ENCODE assay signal across 2 cellular contexts in the genomic region with DNA sequence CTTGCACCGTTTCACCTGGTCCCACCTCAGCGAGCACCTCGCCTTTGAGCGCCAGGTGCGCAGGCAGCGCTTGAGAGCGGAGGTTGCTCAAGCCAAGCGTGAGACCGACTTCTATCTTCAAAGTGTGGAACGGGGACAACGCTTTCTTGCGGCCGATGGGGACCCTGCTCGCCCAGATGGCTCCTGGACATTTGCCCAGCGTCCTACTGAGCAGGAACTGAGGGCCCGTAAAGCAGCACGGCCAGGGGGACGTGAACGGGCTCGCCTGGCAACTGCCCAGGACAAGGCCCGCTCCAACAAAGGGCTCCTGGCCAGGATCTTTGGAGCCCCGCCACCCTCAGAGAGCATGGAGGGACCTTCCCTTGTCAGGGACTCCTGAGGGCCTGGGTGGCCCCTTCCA.
TF ChIP-seq lines count a peak whose summit lies in the region.

No MANE protein-coding gene starts in this region.

TF ChIP-seq in GM23338, 12 proteins besides CTCF, POLR2A, EP300 and RAD21 (continued from another document):
- TF ChIP-seq, protein P1, sequence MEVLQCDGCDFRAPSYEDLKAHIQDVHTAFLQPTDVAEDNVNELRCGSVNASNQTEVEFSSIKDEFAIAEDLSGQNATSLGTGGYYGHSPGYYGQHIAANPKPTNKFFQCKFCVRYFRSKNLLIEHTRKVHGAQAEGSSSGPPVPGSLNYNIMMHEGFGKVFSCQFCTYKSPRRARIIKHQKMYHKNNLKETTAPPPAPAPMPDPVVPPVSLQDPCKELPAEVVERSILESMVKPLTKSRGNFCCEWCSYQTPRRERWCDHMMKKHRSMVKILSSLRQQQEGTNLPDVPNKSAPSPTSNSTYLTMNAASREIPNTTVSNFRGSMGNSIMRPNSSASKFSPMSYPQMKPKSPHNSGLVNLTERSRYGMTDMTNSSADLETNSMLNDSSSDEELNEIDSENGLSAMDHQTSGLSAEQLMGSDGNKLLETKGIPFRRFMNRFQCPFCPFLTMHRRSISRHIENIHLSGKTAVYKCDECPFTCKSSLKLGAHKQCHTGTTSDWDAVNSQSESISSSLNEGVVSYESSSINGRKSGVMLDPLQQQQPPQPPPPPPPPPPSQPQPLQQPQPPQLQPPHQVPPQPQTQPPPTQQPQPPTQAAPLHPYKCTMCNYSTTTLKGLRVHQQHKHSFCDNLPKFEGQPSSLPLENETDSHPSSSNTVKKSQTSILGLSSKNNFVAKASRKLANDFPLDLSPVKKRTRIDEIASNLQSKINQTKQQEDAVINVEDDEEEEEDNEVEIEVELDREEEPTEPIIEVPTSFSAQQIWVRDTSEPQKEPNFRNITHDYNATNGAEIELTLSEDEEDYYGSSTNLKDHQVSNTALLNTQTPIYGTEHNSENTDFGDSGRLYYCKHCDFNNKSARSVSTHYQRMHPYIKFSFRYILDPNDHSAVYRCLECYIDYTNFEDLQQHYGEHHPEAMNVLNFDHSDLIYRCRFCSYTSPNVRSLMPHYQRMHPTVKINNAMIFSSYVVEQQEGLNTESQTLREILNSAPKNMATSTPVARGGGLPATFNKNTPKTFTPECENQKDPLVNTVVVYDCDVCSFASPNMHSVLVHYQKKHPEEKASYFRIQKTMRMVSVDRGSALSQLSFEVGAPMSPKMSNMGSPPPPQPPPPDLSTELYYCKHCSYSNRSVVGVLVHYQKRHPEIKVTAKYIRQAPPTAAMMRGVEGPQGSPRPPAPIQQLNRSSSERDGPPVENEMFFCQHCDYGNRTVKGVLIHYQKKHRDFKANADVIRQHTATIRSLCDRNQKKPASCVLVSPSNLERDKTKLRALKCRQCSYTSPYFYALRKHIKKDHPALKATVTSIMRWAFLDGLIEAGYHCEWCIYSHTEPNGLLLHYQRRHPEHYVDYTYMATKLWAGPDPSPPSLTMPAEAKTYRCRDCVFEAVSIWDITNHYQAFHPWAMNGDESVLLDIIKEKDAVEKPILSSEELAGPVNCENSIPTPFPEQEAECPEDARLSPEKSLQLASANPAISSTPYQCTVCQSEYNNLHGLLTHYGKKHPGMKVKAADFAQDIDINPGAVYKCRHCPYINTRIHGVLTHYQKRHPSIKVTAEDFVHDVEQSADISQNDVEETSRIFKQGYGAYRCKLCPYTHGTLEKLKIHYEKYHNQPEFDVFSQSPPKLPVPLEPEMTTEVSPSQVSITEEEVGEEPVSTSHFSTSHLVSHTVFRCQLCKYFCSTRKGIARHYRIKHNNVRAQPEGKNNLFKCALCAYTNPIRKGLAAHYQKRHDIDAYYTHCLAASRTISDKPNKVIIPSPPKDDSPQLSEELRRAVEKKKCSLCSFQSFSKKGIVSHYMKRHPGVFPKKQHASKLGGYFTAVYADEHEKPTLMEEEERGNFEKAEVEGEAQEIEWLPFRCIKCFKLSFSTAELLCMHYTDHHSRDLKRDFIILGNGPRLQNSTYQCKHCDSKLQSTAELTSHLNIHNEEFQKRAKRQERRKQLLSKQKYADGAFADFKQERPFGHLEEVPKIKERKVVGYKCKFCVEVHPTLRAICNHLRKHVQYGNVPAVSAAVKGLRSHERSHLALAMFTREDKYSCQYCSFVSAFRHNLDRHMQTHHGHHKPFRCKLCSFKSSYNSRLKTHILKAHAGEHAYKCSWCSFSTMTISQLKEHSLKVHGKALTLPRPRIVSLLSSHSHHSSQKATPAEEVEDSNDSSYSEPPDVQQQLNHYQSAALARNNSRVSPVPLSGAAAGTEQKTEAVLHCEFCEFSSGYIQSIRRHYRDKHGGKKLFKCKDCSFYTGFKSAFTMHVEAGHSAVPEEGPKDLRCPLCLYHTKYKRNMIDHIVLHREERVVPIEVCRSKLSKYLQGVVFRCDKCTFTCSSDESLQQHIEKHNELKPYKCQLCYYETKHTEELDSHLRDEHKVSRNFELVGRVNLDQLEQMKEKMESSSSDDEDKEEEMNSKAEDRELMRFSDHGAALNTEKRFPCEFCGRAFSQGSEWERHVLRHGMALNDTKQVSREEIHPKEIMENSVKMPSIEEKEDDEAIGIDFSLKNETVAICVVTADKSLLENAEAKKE (CRISPR knock-in tag; IDR thresholded peaks at IDR 0.05): no peak
- TF ChIP-seq NANOG (IDR thresholded peaks at IDR 0.05; ENCODE audit: borderline replicate concordance) (no peak), EZH2 (IDR thresholded peaks at IDR 0.05; ENCODE audit: low read depth, unreplicated experiment) (no peak), ZNF331 (CRISPR knock-in tag; IDR thresholded peaks at IDR 0.05; ENCODE audit: low read depth) (no peak), STAT1 (IDR thresholded peaks at IDR 0.05; ENCODE audit: unreplicated experiment) (no peak), ETS1 (IDR thresholded peaks at IDR 0.05) (no peak), REST (IDR thresholded peaks at IDR 0.05; ENCODE audit: unreplicated experiment) (no peak), ZNF114 (CRISPR knock-in tag; IDR thresholded peaks at IDR 0.05) (no peak), JUNB (IDR thresholded peaks at IDR 0.05; ENCODE audit: unreplicated experiment) (no peak), POLR2AphosphoS5 (IDR thresholded peaks at IDR 0.05; ENCODE audit: low read depth) (no peak)

TF ChIP-seq in K562, 482 proteins besides CTCF, POLR2A, EP300 and RAD21 (continued from another document):
- TF ChIP-seq, protein P2, sequence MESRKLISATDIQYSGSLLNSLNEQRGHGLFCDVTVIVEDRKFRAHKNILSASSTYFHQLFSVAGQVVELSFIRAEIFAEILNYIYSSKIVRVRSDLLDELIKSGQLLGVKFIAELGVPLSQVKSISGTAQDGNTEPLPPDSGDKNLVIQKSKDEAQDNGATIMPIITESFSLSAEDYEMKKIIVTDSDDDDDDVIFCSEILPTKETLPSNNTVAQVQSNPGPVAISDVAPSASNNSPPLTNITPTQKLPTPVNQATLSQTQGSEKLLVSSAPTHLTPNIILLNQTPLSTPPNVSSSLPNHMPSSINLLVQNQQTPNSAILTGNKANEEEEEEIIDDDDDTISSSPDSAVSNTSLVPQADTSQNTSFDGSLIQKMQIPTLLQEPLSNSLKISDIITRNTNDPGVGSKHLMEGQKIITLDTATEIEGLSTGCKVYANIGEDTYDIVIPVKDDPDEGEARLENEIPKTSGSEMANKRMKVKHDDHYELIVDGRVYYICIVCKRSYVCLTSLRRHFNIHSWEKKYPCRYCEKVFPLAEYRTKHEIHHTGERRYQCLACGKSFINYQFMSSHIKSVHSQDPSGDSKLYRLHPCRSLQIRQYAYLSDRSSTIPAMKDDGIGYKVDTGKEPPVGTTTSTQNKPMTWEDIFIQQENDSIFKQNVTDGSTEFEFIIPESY (CRISPR knock-in tag; IDR thresholded peaks at IDR 0.05): peak; percentile 28; the same call in 1 of the 2 replicates
- TF ChIP-seq ZNF232 (CRISPR knock-in tag; IDR thresholded peaks at IDR 0.05): no peak
- 0 out of 2 replicates have a peak, but pooled peaks have one; percentile 13 for TF ChIP-seq CBFB (CRISPR knock-in tag; IDR thresholded peaks at IDR 0.05)
- TF ChIP-seq KAT7 (CRISPR knock-in tag; IDR thresholded peaks at IDR 0.05; ENCODE audit: borderline replicate concordance): 0 out of 2 replicates have a peak, but pooled peaks have one; percentile 11
- TF ChIP-seq ESRRB (CRISPR knock-in tag; IDR thresholded peaks at IDR 0.05; ENCODE audit: borderline replicate concordance): no peak
- peak; percentile 73 for TF ChIP-seq RBFOX2 (IDR thresholded peaks at IDR 0.05; ENCODE audit: low read depth, low read length)
- TF ChIP-seq, protein P3, sequence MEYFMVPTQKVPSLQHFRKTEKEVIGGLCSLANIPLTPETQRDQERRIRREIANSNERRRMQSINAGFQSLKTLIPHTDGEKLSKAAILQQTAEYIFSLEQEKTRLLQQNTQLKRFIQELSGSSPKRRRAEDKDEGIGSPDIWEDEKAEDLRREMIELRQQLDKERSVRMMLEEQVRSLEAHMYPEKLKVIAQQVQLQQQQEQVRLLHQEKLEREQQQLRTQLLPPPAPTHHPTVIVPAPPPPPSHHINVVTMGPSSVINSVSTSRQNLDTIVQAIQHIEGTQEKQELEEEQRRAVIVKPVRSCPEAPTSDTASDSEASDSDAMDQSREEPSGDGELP (CRISPR knock-in tag; IDR thresholded peaks at IDR 0.05; ENCODE audit: borderline replicate concordance): peak; percentile 11; the same call in 1 of the 2 replicates
- TF ChIP-seq NUFIP1 (IDR thresholded peaks at IDR 0.05; ENCODE audit: partially characterized antibody): no peak
- TF ChIP-seq MAX (CRISPR knock-in tag; IDR thresholded peaks at IDR 0.05): peak; percentile 30; the same call in 1 of the 2 replicates
